Comparison of ENCODE assay signal across 8 cellular contexts in genomic region chr1:54407957-54408700, GRCh38. TPM values are rescaled to one million over a fixed set of nuclear protein-coding genes. Genes with fewer than 3 reads are reported as not detected.
DNase-seq lines count a peak whose midpoint lies in the region; ATAC-seq and TF ChIP-seq lines count a peak whose summit lies in the region.

No MANE protein-coding gene starts in this region.

- H3K36me3 ChIP-seq in muscle layer of colon (ENCODE audit: insufficient read depth, low read length): no peaks in the 10 kb centered on the region

- peaks cover 32% of the 10 kb centered on the region for H3K4me1 ChIP-seq in muscle layer of colon (ENCODE audit: insufficient read depth, low read length)

- H3K9me3 ChIP-seq in muscle layer of colon (ENCODE audit: low read length): no peaks in the 10 kb centered on the region

- TF ChIP-seq CTCF in coronary artery (IDR thresholded peaks at IDR 0.05): no peak

- ATAC-seq in HG03280 (IDR thresholded peaks at IDR 0.05; ENCODE audit: unreplicated experiment): no peak

- DNase-seq in NCI-H82 (lab: John Stamatoyannopoulos, UW) (peak; percentile 62), NCI-H82 treated with DMSO at 0.1 percent for 48 hours (lab: John Stamatoyannopoulos, UW; ENCODE audit: unreplicated experiment) (no peak), coronary artery (ENCODE audit: low spot score) (no peak), NCI-H2196 treated with DMSO at 0.1 percent for 48 hours (lab: John Stamatoyannopoulos, UW; ENCODE audit: unreplicated experiment) (no peak), NCI-H1436 treated with DMSO at 0.1 percent for 48 hours (lab: John Stamatoyannopoulos, UW) (no peak)

- peak overlapping the region; percentile 88 to 95 for H3K27ac ChIP-seq in coronary artery
- H3K27ac ChIP-seq in muscle layer of colon (ENCODE audit: low read depth, low read length): peak overlapping the region; percentile 95

- H3K9ac ChIP-seq in muscle layer of colon (ENCODE audit: low read length): peak overlapping the region; percentile 55

- H3K4me3 ChIP-seq in coronary artery (peak overlapping the region; percentile 45), muscle layer of colon (ENCODE audit: low read depth in 1 of 2, low read length in 2 of 2) (peak overlapping the region; percentile 17 to 41)

- H3K27me3 ChIP-seq in muscle layer of colon (ENCODE audit: control insufficient read depth in 1 of 2, insufficient read depth in 2 of 2, low read length in 2 of 2): no peaks in the 10 kb centered on the region

TF ChIP-seq in PFSK-1, 5 proteins besides CTCF, POLR2A, EP300 and RAD21:
- TF ChIP-seq TAF1 (IDR thresholded peaks at IDR 0.05; ENCODE audit: borderline replicate concordance, insufficient read depth, low read length): peak; percentile 31; the same call in 1 of the 2 replicates
- 0 out of 2 replicates have a peak, but pooled peaks have one; percentile 63 for TF ChIP-seq SIN3A (IDR thresholded peaks at IDR 0.05; ENCODE audit: borderline replicate concordance, insufficient read depth, low read length)
- TF ChIP-seq FOXP2 (optimal IDR thresholded peaks at IDR 0.05; ENCODE audit: borderline replicate concordance, extremely low read depth, extremely low read length, insufficient read depth): peak; percentile 75
- peak in 1 of 2 experiments; percentile 34; a peak in 1 of 4 replicates for TF ChIP-seq REST (IDR thresholded peaks at IDR 0.05; ENCODE audit: insufficient read depth in 1 of 2, low read depth in 2 of 2, low read length in 2 of 2)
- no peak for TF ChIP-seq POLR2AphosphoS5 (IDR thresholded peaks at IDR 0.05; ENCODE audit: low read depth, low read length)
TF ChIP-seq in PFSK-1: peak in this region for 4.

RNA-seq across cellular contexts. Expression of gene SSBP3, which starts 1.9 kb away (rescaled TPM):
- polyA plus RNA-seq in PFSK-1 (2012; ENCODE audit: insufficient read length, low read depth): 86.9 TPM
